In genomic region chr3:36484386-36484785, GRCh38 we compare ENCODE assay signal across 18 cellular contexts.
DNase-seq lines count a peak whose midpoint lies in the region; TF ChIP-seq lines count a peak whose summit lies in the region.
"Had no signal": no experiment of that assay in that cellular context is flagged by ENCODE, and none has a peak within 500 bp of the region (broad histone marks: within the 10 kb centered on the region; RNA-seq: fewer than 3 reads in every experiment).

No MANE protein-coding gene starts in this region.

- H3K4me3 ChIP-seq in prostate gland (no peak overlapping the region), Karpas-422 (ENCODE audit: low read length) (no peak overlapping the region)

- no peaks in the 10 kb centered on the region for H3K27me3 ChIP-seq in prostate gland (replicated peaks; ENCODE audit: insufficient read depth)
- H3K27me3 ChIP-seq in Karpas-422 (ENCODE audit: low read length): no peaks in the 10 kb centered on the region
- H3K27me3 ChIP-seq: BE2C had no signal

- DNase-seq in Daoy (ENCODE audit: low read depth) (peak; percentile 4), LHCN-M2 (ENCODE audit: low read depth) (peak; percentile 18), astrocyte of the hippocampus (ENCODE audit: low read depth, low spot score) (peak; percentile 47), fibroblast of peridontal ligament (ENCODE audit: extremely low read depth) (peak; percentile 51), GM19240 (ENCODE audit: insufficient read length, low spot score) (no peak), prostate gland (ENCODE audit: low spot score) (no peak), Karpas-422 (no peak)
- DNase-seq: BE2C; C1 segment of cervical spinal cord; CD4-positive, CD25-positive, alpha-beta regulatory T cell; CD8-positive, alpha-beta memory T cell; COR-L47; DMS 273 treated with DMSO at 0.1 percent for 48 hours; DMS53; DND-41; GDM1; GOT3; H9 had no signal

- no peaks in the 10 kb centered on the region for H3K9me2 ChIP-seq in Karpas-422 (replicated peaks; ENCODE audit: insufficient read depth, low read length)

- intact Hi-C loops in prostate gland (cut with DNase I): no loop called here

- H3K9ac ChIP-seq in Karpas-422 (ENCODE audit: low read length): no peak overlapping the region

- H3K9me3 ChIP-seq in prostate gland (no peaks in the 10 kb centered on the region), Karpas-422 (ENCODE audit: low read length) (no peaks in the 10 kb centered on the region)
- H3K9me3 ChIP-seq: BE2C had no signal

- H3K79me2 ChIP-seq in Karpas-422 (ENCODE audit: low read length): no peaks in the 10 kb centered on the region

- no peak for TF ChIP-seq POLR2A in prostate gland (IDR thresholded peaks at IDR 0.05)

- H3K27ac ChIP-seq in prostate gland (no peak overlapping the region), Karpas-422 (ENCODE audit: low read length) (no peak overlapping the region)

- no peak overlapping the region for H3K4me2 ChIP-seq in Karpas-422 (ENCODE audit: low read depth, low read length, poor library complexity, severe bottlenecking)

- no peak for TF ChIP-seq CTCF in prostate gland (IDR thresholded peaks at IDR 0.05)

- H3K4me1 ChIP-seq in prostate gland (replicated peaks) (no peaks in the 10 kb centered on the region), Karpas-422 (ENCODE audit: low read length) (no peaks in the 10 kb centered on the region)
- H3K4me1 ChIP-seq: BE2C had no signal

- WGBS in prostate gland: 70% methylated on average over 1 of the region's 1 CpG

- no peaks in the 10 kb centered on the region for H4K20me1 ChIP-seq in Karpas-422 (ENCODE audit: insufficient read depth, low read depth, low read length)

- H2AFZ ChIP-seq in Karpas-422 (ENCODE audit: low read length): no peak overlapping the region

- H3K36me3 ChIP-seq in prostate gland (no peaks in the 10 kb centered on the region), Karpas-422 (ENCODE audit: insufficient read depth, low read length) (no peaks in the 10 kb centered on the region)

Comparison
In these comparisons a context has a peak if more than half of its experiments do, and no peak if none do; other contexts are left out.
1. DNase-seq: peak in Daoy (single experiment), LHCN-M2 (single experiment), astrocyte of the hippocampus (single experiment) and fibroblast of peridontal ligament (single experiment); none in GM19240 (single experiment), prostate gland (single experiment) and Karpas-422 (single experiment).